ENCODE assay signal across 9 cellular contexts in genomic region chr19:3585301-3586123, GRCh38. TPM values are rescaled to one million over a fixed set of nuclear protein-coding genes. Genes with fewer than 3 reads are reported as not detected.
DNase-seq lines count a peak whose midpoint lies in the region; ATAC-seq, FAIRE-seq and TF ChIP-seq lines count a peak whose summit lies in the region.
"Had no signal": no experiment of that assay in that cellular context is flagged by ENCODE, and none has a peak within 500 bp of the region (broad histone marks: within the 10 kb centered on the region; RNA-seq: fewer than 3 reads in every experiment).

Gene GIPC3 (plus strand): TSS chr19:3585478. CDS start chr19:3585598, 120 bp downstream.

- H3K4me3 ChIP-seq in cardiac muscle cell = peak within 1 kb of the TSS; percentile 14
- H3K4me3 ChIP-seq in K562 = peak within 1 kb of the TSS; percentile 42
- peak within 1 kb of the TSS; percentile 54 for H3K4me3 ChIP-seq in lower lobe of right lung
- peak within 1 kb of the TSS; percentile 8 to 55 (median 40) for H3K4me3 ChIP-seq in upper lobe of left lung

- H3K27me3 ChIP-seq in cardiac muscle cell (peaks cover 41% of the 10 kb centered on the region), K562 (ENCODE audit: control insufficient read depth in 2 of 2, insufficient read depth in 2 of 2, low read length in 2 of 2) (no peaks in the 10 kb centered on the region), lower lobe of right lung (ENCODE audit: low read depth) (peaks cover 25% of the 10 kb centered on the region), upper lobe of left lung (peaks cover 0 to 17% (median 8%) of the 10 kb centered on the region in 4 donors)

- H3K79me2 ChIP-seq in K562 (ENCODE audit: control insufficient read depth, insufficient read depth, low read length) = no peaks in the 10 kb centered on the region

- DNase-seq in cardiac muscle cell (ENCODE audit: low read depth in 1 of 2, low spot score in 1 of 2) (no peak), left ventricle myocardium superior (no peak), K562 (ENCODE audit: extremely low read depth in 1 of 4, low spot score in 3 of 4) (peak in 3 of 4 experiments; percentile 48 to 67 (median 65)), lower lobe of right lung (no peak), upper lobe of left lung (peak in 1 of 2 donors; percentile 86), erythroblast (lab: John Stamatoyannopoulos, UW) (no peak), mesenteric fat pad (ENCODE audit: low spot score) (no peak), GM13976 (ENCODE audit: low spot score) (no peak)

- no peak within 1 kb of the TSS for H3K27ac ChIP-seq in cardiac muscle cell
- H3K27ac ChIP-seq in K562 (ENCODE audit: extremely low read depth, low read depth, low read length) = peak within 1 kb of the TSS; percentile 63; the same call in 2 of the 3 replicates
- H3K27ac ChIP-seq in lower lobe of right lung = no peak within 1 kb of the TSS
- peak within 1 kb of the TSS in 3 of 4 donors; percentile 5 to 70 (median 44) for H3K27ac ChIP-seq in upper lobe of left lung

- WGBS in K562 (ENCODE audit: insufficient coverage, low coverage, missing lambda C conversion rate) = 7% methylated on average over 36 of the region's 84 CpGs
- WGBS in upper lobe of left lung, 2 donors = 2 to 11% methylated on average over 17 to 21 of the region's 84 CpGs

- TF ChIP-seq CTCF in cardiac muscle cell (IDR thresholded peaks at IDR 0.05; ENCODE audit: low read depth, low read length) (no peak), K562 (IDR thresholded peaks at IDR 0.05 in 2 of 3, conservative IDR thresholded peaks at IDR 0.05 in 1 of 3; ENCODE audit: insufficient read depth in 2 of 3, low read depth in 1 of 3, low read length in 3 of 3) (no peak), lower lobe of right lung (IDR thresholded peaks at IDR 0.05) (no peak), upper lobe of left lung (IDR thresholded peaks at IDR 0.05) (no peak), GM13976 (IDR thresholded peaks at IDR 0.05; ENCODE audit: borderline replicate concordance, control extremely low read depth, extremely low read depth, insufficient read depth, missing control alignments) (no peak)

- intact Hi-C loops in left ventricle myocardium superior (cut with micrococcal nuclease) (no loop called here), K562 (cut with micrococcal nuclease) (loop anchor here (1.0 kb wide), 1 partner anchor 33 kb away; no protein-coding TSS in a partner anchor), lower lobe of right lung (cut with DNase I) (no loop called here)

- TF ChIP-seq POLR2A in K562 (conservative IDR thresholded peaks at IDR 0.05) = no peak
- TF ChIP-seq POLR2A in upper lobe of left lung (IDR thresholded peaks at IDR 0.05) = no peak
- no peak for TF ChIP-seq POLR2A in erythroblast (IDR thresholded peaks at IDR 0.05; ENCODE audit: low read length)

- H4K20me1 ChIP-seq in K562 (replicated peaks; ENCODE audit: control insufficient read depth, insufficient read depth, low read length) = no peaks in the 10 kb centered on the region

- peak within 1 kb of the TSS; percentile 97 for H2AFZ ChIP-seq in K562 (ENCODE audit: low read depth, low read length)

- TF ChIP-seq RAD21 in K562 (CRISPR knock-in tag; conservative IDR thresholded peaks at IDR 0.05 in 1 of 2, IDR thresholded peaks at IDR 0.05 in 1 of 2) = no peak

- CTCF ChIA-PET in K562 (lab: Yijun Ruan, JAX; ENCODE audit: low intra/inter-chr PET ratio) = interaction anchor here (0.6 kb wide), 1 partner anchor 37 kb away, joined by 8 read pairs; no protein-coding TSS in a partner anchor

- H3K9me1 ChIP-seq in K562 (ENCODE audit: control insufficient read depth, insufficient read depth, low read length) = no peaks in the 10 kb centered on the region

- no TSS peak for BruUV-seq in K562 (replicated peaks; lab: Mats Ljungman, UMichigan)

- no peaks in the 10 kb centered on the region for H3K9me3 ChIP-seq in cardiac muscle cell (ENCODE audit: low read depth)
- no peaks in the 10 kb centered on the region for H3K9me3 ChIP-seq in K562 (replicated peaks; ENCODE audit: control insufficient read depth, insufficient read depth, low read depth, low read length)
- H3K9me3 ChIP-seq in lower lobe of right lung = no peaks in the 10 kb centered on the region
- no peaks in the 10 kb centered on the region for H3K9me3 ChIP-seq in upper lobe of left lung

- ATAC-seq in left ventricle myocardium superior = no peak
- peak; percentile 56 for ATAC-seq in K562
- peak in 1 of 2 donors; percentile 5 for ATAC-seq in lower lobe of right lung
- ATAC-seq in upper lobe of left lung (ENCODE audit: low FRiP score in 2 of 2) = no peak

- in situ Hi-C loops in K562 (cut with MboI) (no loop called here), GM13976 (cut with MboI; ENCODE audit: low sequenced_read_pairs, unreplicated experiment) (no loop called here)

- H3K4me2 ChIP-seq in K562 (ENCODE audit: insufficient read depth, low read length) = peak within 1 kb of the TSS; percentile 63

- H3K4me1 ChIP-seq in cardiac muscle cell (ENCODE audit: low read depth) (no peaks in the 10 kb centered on the region), K562 (replicated peaks in 1 of 2; ENCODE audit: control insufficient read depth in 2 of 2, insufficient read depth in 2 of 2, low read length in 2 of 2) (peaks cover 3 to 30% of the 10 kb centered on the region in 2 experiments), lower lobe of right lung (peaks cover 10% of the 10 kb centered on the region), upper lobe of left lung (peaks cover 8 to 22% (median 10%) of the 10 kb centered on the region in 4 donors)

- POLR2A ChIA-PET in K562 (lab: Yijun Ruan, JAX) = interaction anchor here (0.5 to 1.3 kb wide), 6 partner anchors 7 to 857 kb away, joined by 3 to 6 read pairs (median 3); no protein-coding TSS in a partner anchor

- TF ChIP-seq EP300 in K562 (IDR thresholded peaks at IDR 0.05; ENCODE audit: low read length) (no peak), upper lobe of left lung (IDR thresholded peaks at IDR 0.05) (no peak)

- H3K36me3 ChIP-seq in cardiac muscle cell (no peaks in the 10 kb centered on the region), K562 (ENCODE audit: control insufficient read depth, insufficient read depth, low read length) (no peaks in the 10 kb centered on the region), lower lobe of right lung (no peaks in the 10 kb centered on the region), upper lobe of left lung (peaks cover 0 to 8% (median 0%) of the 10 kb centered on the region in 4 donors)

- H3K9ac ChIP-seq in K562 (ENCODE audit: insufficient read depth in 1 of 2, low read depth in 2 of 2, low read length in 2 of 2) = peak within 1 kb of the TSS; percentile 63 to 85

- FAIRE-seq in K562 (lab: Jason Lieb, UNC) = no peak

TF ChIP-seq in K562, 482 proteins besides CTCF, POLR2A, EP300 and RAD21 (continues in another document):
- TF ChIP-seq MAZ (CRISPR knock-in tag; conservative IDR thresholded peaks at IDR 0.05 in 1 of 2, IDR thresholded peaks at IDR 0.05 in 1 of 2) (no peak), ARID1B (IDR thresholded peaks at IDR 0.05) (0 out of 2 replicates have a peak, but pooled peaks have one; percentile 8), MBD2 (IDR thresholded peaks at IDR 0.05; ENCODE audit: borderline replicate concordance, low read depth) (no peak), ZC3H8 (IDR thresholded peaks at IDR 0.05) (no peak), EZH2 (IDR thresholded peaks at IDR 0.05; ENCODE audit: borderline replicate concordance, low read depth, low read length) (no peak), MCM7 (IDR thresholded peaks at IDR 0.05) (no peak), RFX7 (CRISPR knock-in tag; IDR thresholded peaks at IDR 0.05) (no peak), BACH1 (tag; IDR thresholded peaks at IDR 0.05) (no peak), COPS2 (conservative IDR thresholded peaks at IDR 0.05) (no peak), STAT5A (IDR thresholded peaks at IDR 0.05; ENCODE audit: borderline replicate concordance, low read length) (no peak), GTF2A2 (tag; IDR thresholded peaks at IDR 0.05) (no peak), CHD1 (IDR thresholded peaks at IDR 0.05; ENCODE audit: low read length) (no peak), OTX1 (CRISPR knock-in tag; IDR thresholded peaks at IDR 0.05) (no peak)

RNA-seq across cellular contexts. Expression of gene GIPC3, which starts in this region (rescaled TPM):
- 0.28 and 0.54 TPM in 2 replicates for total RNA-seq in cardiac muscle cell
- polyA plus RNA-seq in cardiac muscle cell = 0.13 and 2.2 TPM in 2 replicates
- 1.9 TPM for total RNA-seq in left ventricle myocardium superior
- total RNA-seq in K562 (2011; cell fraction: chromatin; rRNA removed; ENCODE audit: low replicate concordance) = 2.6 and 7.5 TPM in 2 replicates
- total RNA-seq in K562 (2011; cell fraction: nucleolus; rRNA removed) = 3.8 and 5.5 TPM in 2 replicates
- 3.2 and 4.0 TPM in 2 replicates for total RNA-seq in K562 (2011; cell fraction: nucleoplasm; rRNA removed)
- total RNA-seq in K562 (2014; rRNA removed) = 0.54 and 1.2 TPM in 2 replicates
- total RNA-seq in K562 (2014; rRNA removed; fragmentation: Illumina TruSeq; extraction: Trizol) = 0.83 and 0.91 TPM in 2 replicates
- total RNA-seq in K562 (2015; rRNA removed; fragmentation: Illumina TruSeq; extraction: Trizol) = 0.98 and 1.0 TPM in 2 replicates
- 3.3 and 3.9 TPM in 2 replicates for total RNA-seq in K562 (2021)
- polyA plus RNA-seq in K562 (2011; rRNA removed) = 2.5 and 3.1 TPM in 2 replicates
- polyA plus RNA-seq in K562 (2011; cell fraction: cytosol; rRNA removed) = 3.0 and 4.9 TPM in 2 replicates
- 5.3 and 8.9 TPM in 2 replicates for polyA plus RNA-seq in K562 (2011; cell fraction: nucleus; rRNA removed)
- 3.6 and 14.1 TPM in 2 replicates for polyA plus RNA-seq in K562 (2012)
- polyA plus RNA-seq in K562 (2014; fragmentation: Illumina TruSeq; extraction: Trizol) = 3.0 and 3.6 TPM in 2 replicates
- polyA plus RNA-seq in K562 (2014; fragmentation: Nextera tagmentation; extraction: Ambion mirVana) = under 1 TPM in 1 of 2 experiments, not detected in 1; 0.03 TPM
- 1.9 and 2.3 TPM in 2 replicates for polyA plus RNA-seq in K562 (2014; rRNA removed)
- polyA minus RNA-seq in K562 (2011; rRNA and poly(A)+ RNA removed) = 2.0 and 3.2 TPM in 2 replicates
- 5.9 and 6.7 TPM in 2 replicates for polyA minus RNA-seq in K562 (2011; cell fraction: cytosol; rRNA and poly(A)+ RNA removed)
- 1.6 and 2.1 TPM in 2 replicates for polyA minus RNA-seq in K562 (2011; cell fraction: nucleus; rRNA and poly(A)+ RNA removed)
- total RNA-seq in lower lobe of right lung = 4.2 TPM
- 1 to 10 TPM in 5 of 6 donors, under 1 TPM in 1; 0.91 to 5.2 (median 1.4) TPM for total RNA-seq in upper lobe of left lung
- total RNA-seq in mesenteric fat pad = 1.8 TPM
- total RNA-seq: M059J had no signal

Comparison
In these comparisons a context has a peak if more than half of its experiments do, and no peak if none do; other contexts are left out.
1. DNase-seq: peak in K562 (3 of 4); none in cardiac muscle cell (0 of 2), left ventricle myocardium superior (single experiment), lower lobe of right lung (single experiment), erythroblast (0 of 2), mesenteric fat pad (single experiment) and GM13976 (single experiment).
2. H3K27ac ChIP-seq: peak in K562 (single experiment) and upper lobe of left lung (3 of 4); none in cardiac muscle cell (single experiment) and lower lobe of right lung (single experiment).
3. Peak in every context shown above with its lines, with median percentiles within 50 percentile points of each other: H3K4me3 ChIP-seq.